Comparison of ENCODE assay signal across 8 cellular contexts in genomic region chr15:90932660-90932991, GRCh38. TPM values are rescaled to one million over a fixed set of nuclear protein-coding genes. Genes with fewer than 3 reads are reported as not detected.
DNase-seq lines count a peak whose midpoint lies in the region; ATAC-seq, FAIRE-seq and TF ChIP-seq lines count a peak whose summit lies in the region.

No MANE protein-coding gene starts in this region.

- H3K36me3 ChIP-seq in HCT116 (ENCODE audit: control insufficient read depth in 1 of 2, insufficient read depth in 2 of 2, low read length in 2 of 2) = no peaks in the 10 kb centered on the region; a peak in 1 of 4 replicates
- H3K36me3 ChIP-seq in WERI-Rb-1 = peaks cover 4% of the 10 kb centered on the region; the same call in 1 of the 2 replicates
- H3K36me3 ChIP-seq in skeletal muscle satellite cell (ENCODE audit: insufficient read depth, low read length) = peaks cover 5% of the 10 kb centered on the region

- peaks cover 22% of the 10 kb centered on the region; the same call in 1 of the 2 replicates for H3K79me2 ChIP-seq in HCT116 (ENCODE audit: insufficient read depth, low read length)

- H3K27ac ChIP-seq in HCT116 (ENCODE audit: low read depth, low read length) (peak overlapping the region; percentile 78; the same call in 1 of the 2 replicates), WERI-Rb-1 (no peak overlapping the region)

- peaks cover 20 to 53% of the 10 kb centered on the region in 2 experiments; a peak in 3 of 4 replicates for H3K4me1 ChIP-seq in HCT116 (ENCODE audit: control insufficient read depth in 1 of 2, insufficient read depth in 2 of 2, low read length in 2 of 2)
- H3K4me1 ChIP-seq in skeletal muscle satellite cell (ENCODE audit: control insufficient read depth, insufficient read depth, low read length) = peaks cover 49% of the 10 kb centered on the region

- peak overlapping the region; percentile 92 to 93 for H3K4me3 ChIP-seq in HCT116 (replicated peaks in 1 of 2; ENCODE audit: low read depth in 1 of 2, low read length in 2 of 2)
- 0 out of 2 replicates have a peak overlapping the region, but pooled peaks have one; percentile 74 for H3K4me3 ChIP-seq in WERI-Rb-1 (ENCODE audit: low read depth, low read length)
- H3K4me3 ChIP-seq in fibroblast of the aortic adventitia (ENCODE audit: low read depth, low read length) = peak overlapping the region; percentile 25
- peak overlapping the region; percentile 94 for H3K4me3 ChIP-seq in skeletal muscle satellite cell (ENCODE audit: low read length)

- DNase-seq in HCT116 (ENCODE audit: low read depth, low spot score) (no peak), WERI-Rb-1 (no peak), fibroblast of the aortic adventitia (ENCODE audit: low read depth) (no peak), frontal cortex (ENCODE audit: low spot score in 2 of 2) (no peak), NCI-H187 (lab: John Stamatoyannopoulos, UW) (no peak)
- no peak for DNase-seq in stimulated activated CD4-positive, alpha-beta T cell treated with anti-CD3 and anti-CD28 coated beads, Interleukin-4, amount 100 ng/mL, for 1 hour

- RAD21 ChIA-PET in HCT116 (lab: Charles Lee; ENCODE audit: low non-redundant PET in 1 of 2, low total read pairs in 2 of 2, uncharacterized antibody in 2 of 2, unreplicated experiment in 2 of 2) = interaction anchor here in 1 of 2 experiments (1.1 kb wide), 1 partner anchor 22 kb away, joined by 3 read pairs; the partner anchor contains the start of gene RCCD1

- POLR2A ChIA-PET in HCT116 (lab: Charles Lee) = interaction anchor here (0.6 to 2.4 kb wide), 6 partner anchors 22 to 577 kb away, joined by 3 to 7 read pairs (median 4); partner anchors contain the start of genes MAN2A2 and RCCD1

- TF ChIP-seq CTCF in HCT116 (IDR thresholded peaks at IDR 0.05 in 2 of 3, conservative IDR thresholded peaks at IDR 0.05 in 1 of 3; ENCODE audit: borderline replicate concordance in 1 of 3, insufficient read depth in 1 of 3, low read depth in 2 of 3, low read length in 2 of 3) (no peak), WERI-Rb-1 (IDR thresholded peaks at IDR 0.05; ENCODE audit: low read depth, low read length) (no peak), fibroblast of the aortic adventitia (IDR thresholded peaks at IDR 0.05; ENCODE audit: insufficient read depth, low read length) (no peak)

- H3K9me3 ChIP-seq in HCT116 (ENCODE audit: control insufficient read depth in 1 of 2, insufficient read depth in 1 of 2, low read depth in 1 of 2, low read length in 2 of 2) (no peaks in the 10 kb centered on the region), WERI-Rb-1 (ENCODE audit: severe bottlenecking) (no peaks in the 10 kb centered on the region), skeletal muscle satellite cell (replicated peaks; ENCODE audit: low read length) (no peaks in the 10 kb centered on the region)

- H4K20me1 ChIP-seq in HCT116 (ENCODE audit: insufficient read depth) = no peaks in the 10 kb centered on the region

- H3K9ac ChIP-seq in HCT116 (ENCODE audit: low read length) (peak overlapping the region; percentile 67), skeletal muscle satellite cell (ENCODE audit: low read depth, low read length) (peak overlapping the region; percentile 88)

- TF ChIP-seq POLR2A in HCT116 (IDR thresholded peaks at IDR 0.05; ENCODE audit: borderline replicate concordance, extremely low read depth, insufficient read depth, insufficient read length) = no peak

- H3K27me3 ChIP-seq in HCT116 (ENCODE audit: insufficient read depth, low read length) (no peaks in the 10 kb centered on the region), WERI-Rb-1 (ENCODE audit: insufficient read depth, low read depth, severe bottlenecking) (no peaks in the 10 kb centered on the region), skeletal muscle satellite cell (ENCODE audit: control insufficient read depth, insufficient read depth, low read length) (no peaks in the 10 kb centered on the region)

- intact Hi-C loops in HCT116 (cut with micrococcal nuclease) = loop anchor here (1.0 to 5.0 kb wide), 3 partner anchors 100 to 639 kb away; no protein-coding TSS in a partner anchor

- no peaks in the 10 kb centered on the region for H3K9me2 ChIP-seq in HCT116 (ENCODE audit: insufficient read depth)

- peak overlapping the region; percentile 99 for H3K4me2 ChIP-seq in HCT116 (ENCODE audit: low read length)
- H3K4me2 ChIP-seq in skeletal muscle satellite cell (ENCODE audit: low read length) = peak overlapping the region; percentile 100

- TF ChIP-seq RAD21 in HCT116 (IDR thresholded peaks at IDR 0.05; ENCODE audit: low read depth) = no peak

- ATAC-seq in HCT116 = no peak
- no peak for ATAC-seq in GM21423 (IDR thresholded peaks at IDR 0.05; ENCODE audit: unreplicated experiment)

- peak overlapping the region; percentile 63 for H2AFZ ChIP-seq in HCT116 (ENCODE audit: low read depth, low read length, poor library complexity, severe bottlenecking)

- no TSS peak for BruUV-seq in HCT116 (replicated peaks; lab: Mats Ljungman, UMichigan)

- CTCF ChIA-PET in HCT116 (lab: Charles Lee) = interaction anchor here (0.8 to 6.9 kb wide), 20 partner anchors 9 to 639 kb away, joined by 3 to 70 read pairs (median 7); partner anchors contain the start of genes MAN2A2, PRC1 and RCCD1

- no peak for FAIRE-seq in frontal cortex (lab: Jason Lieb, UNC)

TF ChIP-seq in HCT116, 20 proteins besides CTCF, POLR2A, EP300 and RAD21 (continues in another document):
- TF ChIP-seq ZBTB33 (IDR thresholded peaks at IDR 0.05; ENCODE audit: extremely low read depth, insufficient replicate concordance, low read length) = no peak
- TF ChIP-seq EGR1 (IDR thresholded peaks at IDR 0.05; ENCODE audit: low read depth) = no peak
- TF ChIP-seq EZH2phosphoT487 (IDR thresholded peaks at IDR 0.05; ENCODE audit: borderline replicate concordance) = no peak
- no peak; the same call in none of the 2 replicates for TF ChIP-seq ZFX (IDR thresholded peaks at IDR 0.05)
- TF ChIP-seq ATF3 (IDR thresholded peaks at IDR 0.05) = no peak
- no peak for TF ChIP-seq MAX (IDR thresholded peaks at IDR 0.05)

RNA-seq across cellular contexts. Expression of gene HDDC3, which starts 0.3 kb away (rescaled TPM):
- total RNA-seq in HCT116 (2021; ENCODE audit: unreplicated experiment) (20.4 TPM), fibroblast of the aortic adventitia (ENCODE audit: low replicate concordance) (4.3 and 12.9 TPM in 2 replicates), frontal cortex (8.6 TPM)
- 15.2 and 18.2 TPM in 2 replicates for polyA plus RNA-seq in HCT116 (2012)
- 14.2 and 15.2 TPM in 2 replicates for total RNA-seq in skeletal muscle satellite cell (2012; rRNA removed)

RNA-seq across cellular contexts. Expression of gene UNC45A, which starts 2.5 kb away (rescaled TPM):
- total RNA-seq in HCT116 (2021; ENCODE audit: unreplicated experiment) = 95.4 TPM
- 106 and 123 TPM in 2 replicates for polyA plus RNA-seq in HCT116 (2012)
- total RNA-seq in fibroblast of the aortic adventitia (ENCODE audit: low replicate concordance) = 66.5 and 75.6 TPM in 2 replicates
- total RNA-seq in skeletal muscle satellite cell (2012; rRNA removed) = 55.3 and 57.0 TPM in 2 replicates
- 33.4 TPM for total RNA-seq in frontal cortex

RNA-seq across cellular contexts. Expression of gene RCCD1, which starts 22.1 kb away (rescaled TPM):
- 38.5 TPM for total RNA-seq in HCT116 (2021; ENCODE audit: unreplicated experiment)
- polyA plus RNA-seq in HCT116 (2012) = 28.8 and 34.7 TPM in 2 replicates
- total RNA-seq in fibroblast of the aortic adventitia (ENCODE audit: low replicate concordance) = 10.1 and 22.7 TPM in 2 replicates
- total RNA-seq in skeletal muscle satellite cell (2012; rRNA removed) = 12.9 and 13.5 TPM in 2 replicates
- total RNA-seq in frontal cortex = 14.3 TPM

RNA-seq across cellular contexts. Expression of gene MAN2A2, which starts 29.5 kb away (rescaled TPM):
- 44.9 TPM for total RNA-seq in HCT116 (2021; ENCODE audit: unreplicated experiment)
- polyA plus RNA-seq in HCT116 (2012) = 36.8 and 54.6 TPM in 2 replicates
- total RNA-seq in fibroblast of the aortic adventitia (ENCODE audit: low replicate concordance) = 5.2 and 11.0 TPM in 2 replicates
- total RNA-seq in skeletal muscle satellite cell (2012; rRNA removed) = 3.8 and 6.8 TPM in 2 replicates
- total RNA-seq in frontal cortex = 22.4 TPM

RNA-seq across cellular contexts. Expression of gene FES, which starts 48.3 kb away (rescaled TPM):
- 5.3 TPM for total RNA-seq in HCT116 (2021; ENCODE audit: unreplicated experiment)
- 5.6 and 6.2 TPM in 2 replicates for polyA plus RNA-seq in HCT116 (2012)
- 19.0 and 23.1 TPM in 2 replicates for total RNA-seq in fibroblast of the aortic adventitia (ENCODE audit: low replicate concordance)
- total RNA-seq in skeletal muscle satellite cell (2012; rRNA removed) = 10.7 and 18.8 TPM in 2 replicates
- 3.7 TPM for total RNA-seq in frontal cortex

Comparison
In these comparisons a context has a peak if more than half of its experiments do, and no peak if none do; other contexts are left out.
1. H3K4me3 ChIP-seq: peak in every context shown above with its lines; median percentile 94 in skeletal muscle satellite cell; 92 in HCT116; 74 in WERI-Rb-1; 25 in fibroblast of the aortic adventitia.